1 cellular context compared by ENCODE assay signal in genomic region chr6:152338335-152339125, GRCh38.
A peak's percentile ranks its signal among the peaks of the same experiment; 100 is the strongest.
TF ChIP-seq lines count a peak whose summit lies in the region.

No MANE protein-coding gene starts in this region.

TF ChIP-seq in HepG2, 621 proteins besides CTCF, POLR2A, EP300 and RAD21 (continued from another document and continues in another):
- peak; percentile 62 for TF ChIP-seq XRCC5 (optimal IDR thresholded peaks at IDR 0.05; ENCODE audit: low read length)
- TF ChIP-seq KMT2B (CRISPR knock-in tag; IDR thresholded peaks at IDR 0.05), result 0 out of 2 replicates have a peak, but pooled peaks have one; percentile 24
- no peak for TF ChIP-seq SOX6 (IDR thresholded peaks at IDR 0.05)
- TF ChIP-seq SOX6 (CRISPR knock-in tag; IDR thresholded peaks at IDR 0.05), result peak; percentile 30; the same call in 1 of the 2 replicates
- no peak for TF ChIP-seq LRRFIP1 (CRISPR knock-in tag; conservative IDR thresholded peaks at IDR 0.05)
- no peak for TF ChIP-seq ZNF639 (CRISPR knock-in tag; conservative IDR thresholded peaks at IDR 0.05)
- no peak for TF ChIP-seq SAP130 (CRISPR knock-in tag; IDR thresholded peaks at IDR 0.05; ENCODE audit: low read depth)
- no peak for TF ChIP-seq THAP7 (CRISPR knock-in tag; IDR thresholded peaks at IDR 0.05)
- TF ChIP-seq IRX3 (CRISPR knock-in tag; IDR thresholded peaks at IDR 0.05; ENCODE audit: borderline replicate concordance, low read depth), result no peak
- 0 out of 2 replicates have a peak, but pooled peaks have one; percentile 23 for TF ChIP-seq IRF2 (CRISPR knock-in tag; IDR thresholded peaks at IDR 0.05)
- no peak for TF ChIP-seq ZNF770 (CRISPR knock-in tag; IDR thresholded peaks at IDR 0.05)
- peak; percentile 62 for TF ChIP-seq HNF1B (CRISPR knock-in tag; IDR thresholded peaks at IDR 0.05)
- TF ChIP-seq SMC3 (IDR thresholded peaks at IDR 0.05; ENCODE audit: low read length), result peak; percentile 90
- TF ChIP-seq MIER2 (CRISPR knock-in tag; IDR thresholded peaks at IDR 0.05), result no peak
- TF ChIP-seq REPIN1 (CRISPR knock-in tag; IDR thresholded peaks at IDR 0.05; ENCODE audit: borderline replicate concordance, low read depth), result 0 out of 2 replicates have a peak, but pooled peaks have one; percentile 51
- 0 out of 2 replicates have a peak, but pooled peaks have one; percentile 28 for TF ChIP-seq IKZF5 (CRISPR knock-in tag; IDR thresholded peaks at IDR 0.05)
- peak; percentile 32; the same call in 1 of the 2 replicates for TF ChIP-seq KDM2A (CRISPR knock-in tag; IDR thresholded peaks at IDR 0.05; ENCODE audit: borderline replicate concordance, low read depth)
- TF ChIP-seq HCFC1 (IDR thresholded peaks at IDR 0.05; ENCODE audit: low read depth, low read length), result no peak
- no peak for TF ChIP-seq ZBTB20 (CRISPR knock-in tag; IDR thresholded peaks at IDR 0.05; ENCODE audit: borderline replicate concordance, low read depth)
- TF ChIP-seq NCOA1 (CRISPR knock-in tag; IDR thresholded peaks at IDR 0.05), result no peak
- no peak; the same call in 1 of the 2 replicates for TF ChIP-seq MAFF (IDR thresholded peaks at IDR 0.05; ENCODE audit: low read depth, low read length)
- TF ChIP-seq MTA1 (CRISPR knock-in tag; IDR thresholded peaks at IDR 0.05; ENCODE audit: borderline replicate concordance), result no peak
- TF ChIP-seq KAT7 (CRISPR knock-in tag; IDR thresholded peaks at IDR 0.05; ENCODE audit: borderline replicate concordance), result no peak
- 0 out of 2 replicates have a peak, but pooled peaks have one; percentile 26 for TF ChIP-seq KAT8 (CRISPR knock-in tag; IDR thresholded peaks at IDR 0.05)
- no peak for TF ChIP-seq ZNF781 (CRISPR knock-in tag; IDR thresholded peaks at IDR 0.05; ENCODE audit: borderline replicate concordance, not compliant biosample characterization)
- TF ChIP-seq NCOA2 (CRISPR knock-in tag; IDR thresholded peaks at IDR 0.05), result peak; percentile 30; the same call in 1 of the 2 replicates
- TF ChIP-seq ZNF598 (CRISPR knock-in tag; IDR thresholded peaks at IDR 0.05; ENCODE audit: borderline replicate concordance), result 0 out of 2 replicates have a peak, but pooled peaks have one; percentile 25
- TF ChIP-seq TSC22D2 (CRISPR knock-in tag; IDR thresholded peaks at IDR 0.05; ENCODE audit: borderline replicate concordance), result peak; percentile 80; the same call in 1 of the 2 replicates
- TF ChIP-seq ZNF501 (CRISPR knock-in tag; IDR thresholded peaks at IDR 0.05), result 0 out of 2 replicates have a peak, but pooled peaks have one; percentile 31
- TF ChIP-seq ZFP62 (CRISPR knock-in tag; IDR thresholded peaks at IDR 0.05), result no peak
- peak; percentile 30; the same call in 1 of the 2 replicates for TF ChIP-seq ARID5B (CRISPR knock-in tag; IDR thresholded peaks at IDR 0.05)
- TF ChIP-seq HINFP (CRISPR knock-in tag; IDR thresholded peaks at IDR 0.05; ENCODE audit: low read depth), result no peak
- TF ChIP-seq CHD4 (IDR thresholded peaks at IDR 0.05; ENCODE audit: borderline replicate concordance, low read length), result no peak
- TF ChIP-seq ZGPAT (CRISPR knock-in tag; IDR thresholded peaks at IDR 0.05), result 0 out of 2 replicates have a peak, but pooled peaks have one; percentile 32
- TF ChIP-seq SP5 (CRISPR knock-in tag; IDR thresholded peaks at IDR 0.05; ENCODE audit: borderline replicate concordance, low read depth), result 0 out of 2 replicates have a peak, but pooled peaks have one; percentile 16
- 0 out of 2 replicates have a peak, but pooled peaks have one; percentile 28 for TF ChIP-seq MXD4 (CRISPR knock-in tag; IDR thresholded peaks at IDR 0.05)
- 0 out of 2 replicates have a peak, but pooled peaks have one; percentile 27 for TF ChIP-seq ZNF792 (CRISPR knock-in tag; IDR thresholded peaks at IDR 0.05)
- TF ChIP-seq FOXP4 (CRISPR knock-in tag; IDR thresholded peaks at IDR 0.05), result peak; percentile 20; the same call in 1 of the 2 replicates
- no peak for TF ChIP-seq ZNF597 (CRISPR knock-in tag; IDR thresholded peaks at IDR 0.05)
